ENCODE assay signal across 8 cellular contexts in genomic region chrX:38192007-38192625, GRCh38. TPM values are rescaled to one million over a fixed set of nuclear protein-coding genes. Genes with fewer than 3 reads are reported as not detected.
DNase-seq lines count a peak whose midpoint lies in the region; ATAC-seq and TF ChIP-seq lines count a peak whose summit lies in the region.

No MANE protein-coding gene starts in this region.

- ATAC-seq in activated CD8-positive, alpha-beta memory T cell treated with anti-CD3 and anti-CD28 coated beads, Interleukin-2, amount 10 ng/mL, durations not matched to agents 7 days and 5 days = no peak
- no peak for ATAC-seq in GM21723 (IDR thresholded peaks at IDR 0.05; ENCODE audit: unreplicated experiment)

- H3K4me3 ChIP-seq in fibroblast of mammary gland (ENCODE audit: control insufficient read depth, low read depth, low read length) (no peak overlapping the region), testis (no peak overlapping the region)

- H3K27ac ChIP-seq in testis = no peak overlapping the region

- TF ChIP-seq POLR2A in testis (IDR thresholded peaks at IDR 0.05) = no peak

- no peaks in the 10 kb centered on the region for H3K4me1 ChIP-seq in testis

- DNase-seq in activated CD8-positive, alpha-beta memory T cell treated with anti-CD3 and anti-CD28 coated beads, Interleukin-2, amount 10 ng/mL, durations not matched to agents 7 days and 5 days = peak; percentile 41
- no peak for DNase-seq in activated CD8-positive, alpha-beta memory T cell treated with anti-CD3 and anti-CD28 coated beads, Interleukin-2, amount 50 U/mL, for 4 hours
- DNase-seq in NCI-H748 (lab: John Stamatoyannopoulos, UW; ENCODE audit: unreplicated experiment) (peak; percentile 31), fibroblast of mammary gland (ENCODE audit: low read depth) (peak; percentile 29), testis (peak; percentile 14), dedifferentiated amniotic fluid mesenchymal stem cell (ENCODE audit: extremely low spot score) (no peak)
- no peak for DNase-seq in activated naive CD8-positive, alpha-beta T cell treated with anti-CD3 and anti-CD28 coated beads for 36 hours

- 51 to 57% methylated on average over 3 to 5 of the region's 5 CpGs for WGBS in testis, 2 donors

- peaks cover 28% of the 10 kb centered on the region for H3K27me3 Mint-ChIP-seq in activated CD8-positive, alpha-beta memory T cell treated with anti-CD3 and anti-CD28 coated beads, Interleukin-2, amount 10 ng/mL, durations not matched to agents 7 days and 5 days
- peaks cover 10% of the 10 kb centered on the region for H3K27me3 Mint-ChIP-seq in activated naive CD8-positive, alpha-beta T cell treated with anti-CD3 and anti-CD28 coated beads for 36 hours

- H3K4me3 Mint-ChIP-seq in activated CD8-positive, alpha-beta memory T cell treated with anti-CD3 and anti-CD28 coated beads, Interleukin-2, amount 10 ng/mL, durations not matched to agents 7 days and 5 days = no peak overlapping the region
- no peak overlapping the region for H3K4me3 Mint-ChIP-seq in activated naive CD8-positive, alpha-beta T cell treated with anti-CD3 and anti-CD28 coated beads for 36 hours

- TF ChIP-seq CTCF in fibroblast of mammary gland (conservative IDR thresholded peaks at IDR 0.05; ENCODE audit: control insufficient read depth, insufficient read depth, low read depth, low read length) (peak; percentile 38), testis (IDR thresholded peaks at IDR 0.05) (no peak)

- no peaks in the 10 kb centered on the region for H3K4me1 Mint-ChIP-seq in activated CD8-positive, alpha-beta memory T cell treated with anti-CD3 and anti-CD28 coated beads, Interleukin-2, amount 10 ng/mL, durations not matched to agents 7 days and 5 days
- H3K4me1 Mint-ChIP-seq in activated naive CD8-positive, alpha-beta T cell treated with anti-CD3 and anti-CD28 coated beads for 36 hours = no peaks in the 10 kb centered on the region

- H3K9me3 ChIP-seq in testis = no peaks in the 10 kb centered on the region

- no peaks in the 10 kb centered on the region for H3K36me3 Mint-ChIP-seq in activated CD8-positive, alpha-beta memory T cell treated with anti-CD3 and anti-CD28 coated beads, Interleukin-2, amount 10 ng/mL, durations not matched to agents 7 days and 5 days
- H3K36me3 Mint-ChIP-seq in activated naive CD8-positive, alpha-beta T cell treated with anti-CD3 and anti-CD28 coated beads for 36 hours = no peaks in the 10 kb centered on the region

- CTCF ChIA-PET in activated CD8-positive, alpha-beta memory T cell treated with anti-CD3 and anti-CD28 coated beads, Interleukin-2, amount 10 ng/mL, durations not matched to agents 7 days and 5 days (lab: Charles Lee) = interaction anchor here (1.5 to 1.7 kb wide), 2 partner anchors 10 to 135 kb away, joined by 3 to 7 read pairs; partner anchors contain the start of gene RPGR

- intact Hi-C loops in testis (cut with DNase I; ENCODE audit: low total_unique reads) = no loop called here

- H3K27ac Mint-ChIP-seq in activated CD8-positive, alpha-beta memory T cell treated with anti-CD3 and anti-CD28 coated beads, Interleukin-2, amount 10 ng/mL, durations not matched to agents 7 days and 5 days = no peak overlapping the region
- H3K27ac Mint-ChIP-seq in activated naive CD8-positive, alpha-beta T cell treated with anti-CD3 and anti-CD28 coated beads for 36 hours = no peak overlapping the region

- no peaks in the 10 kb centered on the region for H3K27me3 ChIP-seq in testis

- no peaks in the 10 kb centered on the region for H3K36me3 ChIP-seq in testis (ENCODE audit: low read depth, missing control alignments)

- H3K9me3 Mint-ChIP-seq in activated CD8-positive, alpha-beta memory T cell treated with anti-CD3 and anti-CD28 coated beads, Interleukin-2, amount 10 ng/mL, durations not matched to agents 7 days and 5 days (ENCODE audit: low read depth) = no peaks in the 10 kb centered on the region
- no peaks in the 10 kb centered on the region for H3K9me3 Mint-ChIP-seq in activated naive CD8-positive, alpha-beta T cell treated with anti-CD3 and anti-CD28 coated beads for 36 hours

RNA-seq across cellular contexts. Expression of gene SRPX, which starts 28.6 kb away (rescaled TPM):
- total RNA-seq in activated CD8-positive, alpha-beta memory T cell treated with anti-CD3 and anti-CD28 coated beads, Interleukin-2, amount 10 ng/mL, durations not matched to agents 7 days and 5 days = 1 to 10 TPM in 1 of 2 experiments, under 1 TPM in 1; 0.47 to 1.2 TPM
- 10 to 100 TPM in 1 of 2 donors, 1 to 10 TPM in 1; 5.1 to 11.3 TPM for total RNA-seq in testis
- 31.2 TPM for polyA plus RNA-seq in testis (ENCODE audit: insufficient read depth, low read depth, low replicate concordance)
- total RNA-seq in activated naive CD8-positive, alpha-beta T cell treated with anti-CD3 and anti-CD28 coated beads for 36 hours = not detected

Comparison
In these comparisons a context has a peak if more than half of its experiments do, and no peak if none do; other contexts are left out.
1. DNase-seq: peak in activated CD8-positive, alpha-beta memory T cell treated with anti-CD3 and anti-CD28 coated beads, Interleukin-2, amount 10 ng/mL, durations not matched to agents 7 days and 5 days (single experiment), NCI-H748 (single experiment), fibroblast of mammary gland (single experiment) and testis (single experiment); none in activated CD8-positive, alpha-beta memory T cell treated with anti-CD3 and anti-CD28 coated beads, Interleukin-2, amount 50 U/mL, for 4 hours (single experiment), activated naive CD8-positive, alpha-beta T cell treated with anti-CD3 and anti-CD28 coated beads for 36 hours (single experiment) and dedifferentiated amniotic fluid mesenchymal stem cell (single experiment).